ENCODE assay signal across 8 cellular contexts in the genomic region with DNA sequence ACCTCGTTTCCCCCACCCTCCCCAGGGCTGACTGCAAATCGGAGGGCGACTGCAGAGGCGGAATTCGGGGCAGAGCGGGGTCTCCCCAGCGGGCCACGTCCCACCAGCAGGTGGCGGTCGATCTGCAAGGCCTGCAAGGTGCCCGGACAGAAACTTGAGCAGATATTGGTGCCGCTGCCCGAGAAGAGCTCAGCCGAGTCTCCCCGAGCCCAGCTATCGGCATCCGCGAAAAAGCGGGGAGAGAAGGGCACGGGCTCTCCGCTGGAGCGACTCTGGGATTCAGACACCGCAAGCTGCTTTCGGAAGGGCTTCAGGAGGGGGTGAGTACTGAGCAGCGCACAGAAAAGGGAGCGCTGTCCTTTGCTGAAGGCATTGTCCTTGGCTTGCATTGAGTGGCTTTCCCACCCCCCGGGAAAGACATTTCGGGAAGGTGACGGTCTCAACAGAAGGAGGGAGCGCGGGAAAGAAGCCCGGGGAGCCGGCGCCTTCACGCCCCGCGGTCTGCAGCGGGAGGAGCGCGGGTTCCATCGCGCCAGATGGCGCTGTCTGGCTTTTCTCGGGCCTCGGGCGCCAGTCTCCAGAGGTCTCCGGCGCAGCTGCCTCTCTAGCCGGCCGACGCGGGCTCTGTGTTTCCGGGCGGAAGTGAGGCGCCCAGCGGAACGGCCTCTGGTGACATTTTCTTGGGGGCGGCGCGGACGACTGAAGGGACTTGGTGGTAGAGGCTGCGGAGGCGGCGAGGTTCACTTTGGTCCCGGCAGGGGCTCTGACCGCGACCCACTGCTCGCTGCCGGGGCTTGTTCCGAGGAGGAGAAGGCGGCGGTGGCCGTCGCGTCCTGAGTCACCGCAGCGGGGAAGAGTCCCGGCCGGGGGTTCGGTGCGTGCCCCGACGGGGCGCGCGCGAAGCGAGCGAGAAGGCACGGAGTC.
DNase-seq lines count a peak whose midpoint lies in the region; ATAC-seq and TF ChIP-seq lines count a peak whose summit lies in the region.

No MANE protein-coding gene starts in this region.

- peaks cover 28% of the 10 kb centered on the region for H3K36me3 Mint-ChIP-seq in Calu3 (ENCODE audit: insufficient read depth, unreplicated experiment)

- H3K4ac ChIP-seq in mesendoderm (ENCODE audit: low read depth, low read length): peak overlapping the region; percentile 74

- H3K36me3 ChIP-seq in endocrine pancreas (ENCODE audit: control insufficient read depth, insufficient read depth, low read length): no peaks in the 10 kb centered on the region
- H3K36me3 ChIP-seq in mesendoderm (ENCODE audit: control insufficient read depth, insufficient read depth, low read length): no peaks in the 10 kb centered on the region

- CTCF ChIA-PET in Calu3 (lab: Charles Lee): interaction anchor here (0.6 to 2.5 kb wide), 20 partner anchors 8 to 945 kb away, joined by 3 to 26 read pairs (median 5); no protein-coding TSS in a partner anchor

- H2AK5ac ChIP-seq in mesendoderm (ENCODE audit: low read length): no peak overlapping the region

- peaks cover 9% of the 10 kb centered on the region for H3K4me1 Mint-ChIP-seq in Calu3 (ENCODE audit: low read depth, unreplicated experiment)

- H2BK5ac ChIP-seq in mesendoderm (ENCODE audit: low read length): no peak overlapping the region

- peak; percentile 93 for TF ChIP-seq CTCF in Calu3 (IDR thresholded peaks at IDR 0.05; ENCODE audit: unreplicated experiment)

- H3K9me3 Mint-ChIP-seq in Calu3 (ENCODE audit: low read depth, unreplicated experiment): no peaks in the 10 kb centered on the region

- H3K9ac ChIP-seq in endocrine pancreas (ENCODE audit: control insufficient read depth, insufficient read depth, low read length): peak overlapping the region; percentile 69
- peak overlapping the region; percentile 83 for H3K9ac ChIP-seq in mesendoderm (ENCODE audit: low read length)

- intact Hi-C loops in Calu3 (cut with micrococcal nuclease; ENCODE audit: unreplicated experiment): loop anchor here (1.0 to 5.0 kb wide), 2 partner anchors 25 to 39 kb away; no protein-coding TSS in a partner anchor

- peak overlapping the region; percentile 60 for H3K27ac ChIP-seq in mesendoderm (ENCODE audit: low read depth, low read length)

- WGBS in mesendoderm (ENCODE audit: extremely low coverage, insufficient coverage, low lambda C conversion rate): no CpG with 5 or more reads among the region's 90 CpGs

- H3K4me2 ChIP-seq in mesendoderm (ENCODE audit: low read length): peak overlapping the region; percentile 43

- H3K4me1 ChIP-seq in endocrine pancreas (ENCODE audit: control insufficient read depth, insufficient read depth, low read length): no peaks in the 10 kb centered on the region
- H3K4me1 ChIP-seq in mesendoderm (ENCODE audit: control insufficient read depth, low read depth, low read length): no peaks in the 10 kb centered on the region

- H3K79me1 ChIP-seq in mesendoderm (ENCODE audit: low read length): peaks cover 4% of the 10 kb centered on the region

- DNase-seq in Calu3 (peak; percentile 97), HT1080 (ENCODE audit: low read depth) (peak; percentile 90), mesendoderm (peak; percentile 98)
- peak; percentile 86 for DNase-seq in NK-92 treated with Interleukin-12 subunit alpha and Interleukin-12 subunit beta, amount 100 ng/mL, for 24 hours (lab: John Stamatoyannopoulos, UW)
- peak; percentile 85 to 94 (median 87) for DNase-seq in activated CD8-positive, alpha-beta memory T cell treated with anti-CD3 and anti-CD28 coated beads for 48 hours (ENCODE audit: low read depth in 2 of 3, low spot score in 2 of 3)
- peak; percentile 90 for DNase-seq in stimulated activated CD8-positive, alpha-beta memory T cell treated with anti-CD3 and anti-CD28 coated beads, Interleukin-12 subunit alpha, Interleukin-12 subunit beta, amount 100 ng/mL, for 4 hours (ENCODE audit: low read depth)

- H3K27ac Mint-ChIP-seq in Calu3 (ENCODE audit: unreplicated experiment): peak overlapping the region; percentile 97

- no peak overlapping the region for H4K5ac ChIP-seq in mesendoderm (ENCODE audit: low read length)

- no peaks in the 10 kb centered on the region for H3K27me3 Mint-ChIP-seq in Calu3 (ENCODE audit: unreplicated experiment)

- H3K4me3 Mint-ChIP-seq in Calu3 (ENCODE audit: low read depth, unreplicated experiment): peak overlapping the region; percentile 97

- H3K18ac ChIP-seq in mesendoderm (ENCODE audit: low read length): peak overlapping the region; percentile 41

- no peaks in the 10 kb centered on the region for H3K9me3 ChIP-seq in endocrine pancreas (ENCODE audit: control insufficient read depth, low read length)

- H3K27me3 ChIP-seq in endocrine pancreas (ENCODE audit: control insufficient read depth, insufficient read depth, low read length) (no peaks in the 10 kb centered on the region), mesendoderm (ENCODE audit: insufficient read depth, low read length, poor library complexity) (no peaks in the 10 kb centered on the region)

- H4K8ac ChIP-seq in mesendoderm (ENCODE audit: low read depth, low read length): no peak overlapping the region

- peak overlapping the region; percentile 14 for H3K4me3 ChIP-seq in endocrine pancreas (ENCODE audit: control insufficient read depth, insufficient read depth, low read length)
- H3K4me3 ChIP-seq in mesendoderm (ENCODE audit: low read length): peak overlapping the region; percentile 86

- H2BK15ac ChIP-seq in mesendoderm (replicated peaks; ENCODE audit: low read depth): no peak overlapping the region

- peak overlapping the region; percentile 97 for H3K56ac ChIP-seq in mesendoderm (ENCODE audit: low read length)

- ATAC-seq in GM21367 (IDR thresholded peaks at IDR 0.05; ENCODE audit: unreplicated experiment): peak; percentile 84

- no TSS peak for BruUV-seq in Calu3 (replicated peaks; lab: Mats Ljungman, UMichigan)

- peaks cover 27% of the 10 kb centered on the region for H3K79me2 ChIP-seq in mesendoderm (ENCODE audit: control insufficient read depth, insufficient read depth, low read length)

- H2BK120ac ChIP-seq in mesendoderm (ENCODE audit: low read depth, low read length): peak overlapping the region; percentile 9

- H3K23ac ChIP-seq in mesendoderm (ENCODE audit: low read length): no peak overlapping the region

Comparison
In these comparisons a context has a peak if more than half of its experiments do, and no peak if none do; other contexts are left out.
1. Peak in every context shown above with its lines: DNase-seq, ATAC-seq, H3K4me3 ChIP-seq and H3K27ac ChIP-seq.